Comparison of ENCODE assay signal across 18 cellular contexts in genomic region chr10:30828680-30829079, GRCh38.
"Had no signal": no experiment of that assay in that cellular context is flagged by ENCODE, and none has a peak within 500 bp of the region (broad histone marks: within the 10 kb centered on the region; RNA-seq: fewer than 3 reads in every experiment).

No MANE protein-coding gene starts in this region.

- H3K4me2 ChIP-seq: SK-N-SH had no signal

- H3K27me3 Mint-ChIP-seq: activated CD4-positive, alpha-beta T cell treated with anti-CD3 and anti-CD28 coated beads, Interleukin-2, amount 10 ng/mL, durations not matched to agents 24 days and 14 days had no signal

- H3K27me3 ChIP-seq: ovary, tibial artery, vagina had no signal

- H3K9me3 ChIP-seq: lower lobe of right lung, ovary, SK-N-SH, tibial artery, vagina had no signal

- H3K9me3 Mint-ChIP-seq: activated B cell treated with CpG ODN at 0.5 μM for 24 hours; activated CD4-positive, alpha-beta T cell treated with anti-CD3 and anti-CD28 coated beads, Interleukin-2, amount 10 ng/mL, durations not matched to agents 24 days and 14 days; immature natural killer cell; neural crest cell; T-cell had no signal

- H3K4me3 Mint-ChIP-seq: activated B cell treated with CpG ODN at 0.5 μM for 24 hours; activated CD4-positive, alpha-beta T cell treated with anti-CD3 and anti-CD28 coated beads, Interleukin-2, amount 10 ng/mL, durations not matched to agents 24 days and 14 days; activated naive CD8-positive, alpha-beta T cell; immature natural killer cell; mesothelial cell of epicardium; neural crest cell; stimulated activated naive B cell treated with anti-CD40 and anti-IgM and Interleukin-4, amounts not matched to agents 10 μg/mL and 1 μg/mL and 100 μg/mL, for 72 hours; T-cell had no signal

- ATAC-seq: lower lobe of right lung; stimulated activated naive B cell treated with anti-CD40 and anti-IgM and Interleukin-4, amounts not matched to agents 10 μg/mL and 1 μg/mL and 100 μg/mL, for 72 hours; T-cell had no signal

- H3K36me3 ChIP-seq: lower lobe of right lung, ovary, vagina had no signal

- FAIRE-seq: bronchial epithelial cell had no signal

- H3K27ac Mint-ChIP-seq: activated B cell treated with CpG ODN at 0.5 μM for 24 hours; activated CD4-positive, alpha-beta T cell treated with anti-CD3 and anti-CD28 coated beads, Interleukin-2, amount 10 ng/mL, durations not matched to agents 24 days and 14 days; activated naive CD8-positive, alpha-beta T cell; immature natural killer cell; mesothelial cell of epicardium; stimulated activated naive B cell treated with anti-CD40 and anti-IgM and Interleukin-4, amounts not matched to agents 10 μg/mL and 1 μg/mL and 100 μg/mL, for 72 hours; T-cell had no signal

- H3K36me3 Mint-ChIP-seq: activated naive CD8-positive, alpha-beta T cell; immature natural killer cell; mesothelial cell of epicardium; stimulated activated naive B cell treated with anti-CD40 and anti-IgM and Interleukin-4, amounts not matched to agents 10 μg/mL and 1 μg/mL and 100 μg/mL, for 72 hours; T-cell had no signal

- H3K9ac ChIP-seq: SK-N-SH had no signal

- H3K4me1 Mint-ChIP-seq: activated B cell treated with CpG ODN at 0.5 μM for 24 hours; activated CD4-positive, alpha-beta T cell treated with anti-CD3 and anti-CD28 coated beads, Interleukin-2, amount 10 ng/mL, durations not matched to agents 24 days and 14 days; immature natural killer cell; stimulated activated naive B cell treated with anti-CD40 and anti-IgM and Interleukin-4, amounts not matched to agents 10 μg/mL and 1 μg/mL and 100 μg/mL, for 72 hours; T-cell had no signal

- DNase-seq: activated B cell treated with CpG ODN at 0.5 μM for 24 hours; activated CD4-positive, alpha-beta T cell treated with anti-CD3 and anti-CD28 coated beads, Interleukin-2, amount 10 ng/mL, durations not matched to agents 24 days and 14 days; activated CD8-positive, alpha-beta memory T cell treated with anti-CD3 and anti-CD28 coated beads, Interleukin-2, amount 50 U/mL, for 48 hours; activated gamma-delta T cell treated with Interleukin-2 at 50 U/mL for 16 hours; immature natural killer cell; lower lobe of right lung; ovary; SK-N-SH; stimulated activated CD4-positive, alpha-beta T cell treated with anti-CD3 and anti-CD28 coated beads, Interleukin-15, amount 100 ng/mL, for 24 hours; stimulated activated CD4-positive, alpha-beta T cell treated with anti-CD3 and anti-CD28 coated beads, Interleukin-4, amount 100 ng/mL, for 1 hour; stimulated activated naive B cell treated with anti-CD40 and anti-IgM and Interleukin-4, amounts not matched to agents 10 μg/mL and 1 μg/mL and 100 μg/mL, for 72 hours; T-cell had no signal

- H3K4me1 ChIP-seq: lower lobe of right lung had no signal

- H3K4me3 ChIP-seq: lower lobe of right lung, ovary, tibial artery, vagina had no signal

- H3K27ac ChIP-seq: lower lobe of right lung, ovary, tibial artery, vagina had no signal
